19 cellular contexts compared by ENCODE assay signal in the genomic region with DNA sequence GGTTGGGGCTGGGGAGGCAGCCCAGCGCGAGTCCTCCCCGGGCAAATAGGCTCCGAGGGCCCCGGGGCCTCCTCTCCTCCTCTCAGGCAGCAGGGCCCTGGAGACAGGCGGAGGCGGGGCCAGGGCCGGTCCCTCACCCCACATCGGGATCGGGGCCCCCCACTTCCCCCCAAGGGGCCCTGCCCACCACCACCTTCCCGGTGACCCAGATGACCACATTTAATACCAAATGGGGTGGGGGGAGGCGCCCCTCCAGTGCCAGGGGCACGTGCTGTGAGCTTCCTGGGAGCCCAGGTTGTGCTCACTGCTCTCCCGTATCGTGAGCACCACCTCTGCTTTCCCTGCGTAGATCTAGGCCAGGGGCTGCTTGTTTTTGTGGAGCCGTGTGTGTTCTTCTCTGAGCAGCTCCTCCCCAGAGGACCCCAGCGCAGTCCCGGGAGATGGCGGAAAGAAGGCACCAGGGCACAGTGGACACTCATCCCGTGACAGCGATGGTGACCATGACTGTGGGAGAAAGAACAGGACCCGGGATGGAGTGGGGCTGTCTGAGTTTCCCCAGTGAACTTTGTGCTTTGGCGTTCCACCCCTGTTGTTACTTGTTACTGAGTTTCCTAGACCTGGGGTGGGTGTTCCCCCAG. TPM values are rescaled to one million over a fixed set of nuclear protein-coding genes. Genes with fewer than 3 reads are reported as not detected.
DNase-seq lines count a peak whose midpoint lies in the region; ATAC-seq, FAIRE-seq and TF ChIP-seq lines count a peak whose summit lies in the region.
"Had no signal": no experiment of that assay in that cellular context is flagged by ENCODE, and none has a peak within 500 bp of the region (broad histone marks: within the 10 kb centered on the region; RNA-seq: fewer than 3 reads in every experiment).

No MANE protein-coding gene starts in this region.

- no peaks in the 10 kb centered on the region for H3K27me3 Mint-ChIP-seq in brain

- no peak for FAIRE-seq in kidney (lab: Jason Lieb, UNC)
- FAIRE-seq: GM12878 had no signal

- peak overlapping the region in 3 of 5 experiments; percentile 32 to 51 (median 45) for H3K4me3 Mint-ChIP-seq in brain
- H3K4me3 Mint-ChIP-seq: B cell; CD8-positive, alpha-beta T cell had no signal

- H3K4me1 ChIP-seq in kidney (ENCODE audit: control insufficient read depth in 1 of 2, insufficient read depth in 1 of 2, low read depth in 1 of 2, low read length in 2 of 2) = no peaks in the 10 kb centered on the region
- H3K4me1 ChIP-seq in thoracic aorta (ENCODE audit: control insufficient read depth in 1 of 2, low read depth in 2 of 2) = no peaks in the 10 kb centered on the region
- H3K4me1 ChIP-seq in colonic mucosa = no peaks in the 10 kb centered on the region
- H3K4me1 ChIP-seq: BLaER1 treated with 17β-estradiol and CSF1 and Interleukin-3, amounts not matched to agents 10 nM and 100 nM; HAP-1 had no signal

- ATAC-seq in thoracic aorta (ENCODE audit: insufficient number of reproducible peaks, low FRiP score, low read depth) (no peak), HG03095 (IDR thresholded peaks at IDR 0.05; ENCODE audit: unreplicated experiment) (no peak)
- ATAC-seq: CD8-positive, alpha-beta T cell; GM12878 had no signal

- H3K27ac ChIP-seq in SK-N-MC (peak overlapping the region; percentile 42; the same call in 1 of the 2 replicates), kidney (ENCODE audit: low read depth in 2 of 2, low read length in 2 of 2) (no peak overlapping the region), thoracic aorta (peak overlapping the region; percentile 38 to 49), colonic mucosa (no peak overlapping the region)
- H3K27ac ChIP-seq: BLaER1 treated with 17β-estradiol and CSF1 and Interleukin-3, amounts not matched to agents 10 nM and 100 nM; HL-60 had no signal

- H3K36me3 Mint-ChIP-seq in brain = no peaks in the 10 kb centered on the region
- H3K36me3 Mint-ChIP-seq: CD8-positive, alpha-beta T cell had no signal

- no peak overlapping the region for H3K9ac ChIP-seq in SK-N-MC (ENCODE audit: insufficient read length)
- H3K9ac ChIP-seq in kidney (ENCODE audit: low read length in 2 of 2) = no peak overlapping the region
- H3K9ac ChIP-seq in colonic mucosa (ENCODE audit: low read depth in 2 of 2, low read length in 2 of 2) = no peak overlapping the region
- H3K9ac ChIP-seq: BLaER1 treated with 17β-estradiol and CSF1 and Interleukin-3, amounts not matched to agents 10 nM and 100 nM had no signal

- intact Hi-C loops in kidney (cut with DNase I) (no loop called here), colonic mucosa (cut with DNase I) (no loop called here)

- peak overlapping the region in 1 of 5 experiments; percentile 61 for H3K27ac Mint-ChIP-seq in brain
- H3K27ac Mint-ChIP-seq: B cell; CD8-positive, alpha-beta T cell had no signal

- H3K27me3 ChIP-seq in thoracic aorta (replicated peaks; ENCODE audit: insufficient read depth) (no peaks in the 10 kb centered on the region), colonic mucosa (no peaks in the 10 kb centered on the region)

- DNase-seq in SK-N-MC (ENCODE audit: low read depth, low spot score) = no peak
- DNase-seq in kidney = peak; percentile 66
- DNase-seq in thoracic aorta (ENCODE audit: low spot score) = no peak
- DNase-seq in NCI-H526 (lab: John Stamatoyannopoulos, UW) = no peak
- DNase-seq in colonic mucosa = no peak
- DNase-seq: CD8-positive, alpha-beta T cell; DMS 273 treated with DMSO at 0.1 percent for 48 hours; DMS53; DND-41; EL had no signal

- peaks cover 7% of the 10 kb centered on the region for H3K4me1 Mint-ChIP-seq in brain
- H3K4me1 Mint-ChIP-seq: B cell had no signal

- H3K9me3 Mint-ChIP-seq in brain = peaks cover 0 to 3% (median 0%) of the 10 kb centered on the region in 5 experiments
- H3K9me3 Mint-ChIP-seq: CD8-positive, alpha-beta T cell had no signal

- no peaks in the 10 kb centered on the region for H3K9me3 ChIP-seq in SK-N-MC (ENCODE audit: low read depth, low read length)
- H3K9me3 ChIP-seq in kidney (ENCODE audit: control insufficient read depth in 1 of 2, low read length in 2 of 2) = no peaks in the 10 kb centered on the region
- H3K9me3 ChIP-seq in thoracic aorta = no peaks in the 10 kb centered on the region
- H3K9me3 ChIP-seq in colonic mucosa = no peaks in the 10 kb centered on the region
- H3K9me3 ChIP-seq: HAP-1 had no signal

- H3K4me3 ChIP-seq in SK-N-MC = no peak overlapping the region
- H3K4me3 ChIP-seq in kidney (ENCODE audit: low read length in 2 of 2) = no peak overlapping the region
- H3K4me3 ChIP-seq in thoracic aorta = no peak overlapping the region
- no peak overlapping the region for H3K4me3 ChIP-seq in colonic mucosa
- H3K4me3 ChIP-seq: BLaER1 treated with 17β-estradiol and CSF1 and Interleukin-3, amounts not matched to agents 10 nM and 100 nM; GM12878; HAP-1 had no signal

- no peaks in the 10 kb centered on the region for H3K36me3 ChIP-seq in SK-N-MC (ENCODE audit: insufficient read depth, low read length)
- no peaks in the 10 kb centered on the region for H3K36me3 ChIP-seq in kidney (ENCODE audit: control insufficient read depth in 1 of 2, insufficient read depth in 2 of 2, low read length in 2 of 2)
- H3K36me3 ChIP-seq in thoracic aorta = no peaks in the 10 kb centered on the region
- H3K36me3 ChIP-seq in colonic mucosa = no peaks in the 10 kb centered on the region
- H3K36me3 ChIP-seq: BLaER1 treated with 17β-estradiol and CSF1 and Interleukin-3, amounts not matched to agents 10 nM and 100 nM; HAP-1 had no signal

- TF ChIP-seq CTCF in brain (conservative IDR thresholded peaks at IDR 0.05) = no peak
- TF ChIP-seq CTCF in kidney (IDR thresholded peaks at IDR 0.05; ENCODE audit: borderline replicate concordance, extremely low read depth, insufficient read depth) = no peak
- TF ChIP-seq CTCF in thoracic aorta (IDR thresholded peaks at IDR 0.05) = no peak
- TF ChIP-seq CTCF in colonic mucosa (IDR thresholded peaks at IDR 0.05) = no peak

RNA-seq across cellular contexts. Expression of a gene that starts 2.1 kb away (rescaled TPM):
- polyA plus RNA-seq in brain (ENCODE audit: insufficient read depth, low read depth, low replicate concordance) (67.2 TPM), kidney (ENCODE audit: insufficient read depth, low read depth, low replicate concordance) (15.8 TPM)
- total RNA-seq in kidney (4.2 TPM), thoracic aorta (1 to 10 TPM; 8.1 to 8.7 TPM), colonic mucosa (under 1 TPM; 0.17 to 0.37 TPM)

RNA-seq across cellular contexts. Expression of a gene that starts 18.1 kb away (rescaled TPM):
- polyA plus RNA-seq in brain (ENCODE audit: insufficient read depth, low read depth, low replicate concordance) = 16.7 TPM
- total RNA-seq in kidney = 1.7 TPM
- 4.3 TPM for polyA plus RNA-seq in kidney (ENCODE audit: insufficient read depth, low read depth, low replicate concordance)
- total RNA-seq in thoracic aorta = under 1 TPM in 1 of 2 donors, not detected in 1; 0.56 TPM
- under 1 TPM; 0.15 to 0.21 TPM for total RNA-seq in colonic mucosa
- total RNA-seq: A172, G401, GM12878 had no signal

Comparison
In these comparisons a context has a peak if more than half of its experiments do, and no peak if none do; other contexts are left out.
1. H3K27ac ChIP-seq: peak in SK-N-MC (single experiment) and thoracic aorta (2 of 2); none in kidney (0 of 2) and colonic mucosa (single experiment).